ENCODE assay signal across 18 cellular contexts in the genomic region with DNA sequence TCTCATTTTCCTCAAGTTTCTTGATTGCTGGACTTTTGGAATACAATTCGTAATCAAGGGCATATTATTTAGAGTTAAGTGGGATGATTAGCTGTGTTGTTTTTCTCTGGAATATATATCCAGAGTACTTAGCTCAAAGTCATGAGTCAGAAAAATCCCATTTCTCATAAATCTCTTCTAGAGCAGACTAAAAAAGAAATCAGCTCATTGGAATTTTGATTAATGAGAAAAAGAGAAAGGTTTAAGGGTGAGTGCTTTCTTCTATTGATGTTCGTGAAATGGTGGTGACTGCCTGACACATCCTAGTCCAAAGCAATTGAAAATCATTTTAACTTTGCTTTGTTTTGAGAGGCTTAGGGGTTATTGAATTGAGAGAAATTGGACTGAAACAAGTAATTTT.
A peak's percentile ranks its signal among the peaks of the same experiment; 100 is the strongest.
DNase-seq lines count a peak whose midpoint lies in the region; ATAC-seq, FAIRE-seq and TF ChIP-seq lines count a peak whose summit lies in the region.
"Had no signal": no experiment of that assay in that cellular context is flagged by ENCODE, and none has a peak within 500 bp of the region (broad histone marks: within the 10 kb centered on the region; RNA-seq: fewer than 3 reads in every experiment).

No MANE protein-coding gene starts in this region.

- no peak overlapping the region for H3K27ac ChIP-seq in mesenchymal stem cell (ENCODE audit: low read length, poor library complexity, severe bottlenecking)
- H3K27ac ChIP-seq in kidney (ENCODE audit: low read depth in 2 of 2, low read length in 2 of 2) = no peak overlapping the region
- H3K27ac ChIP-seq: 22Rv1; BLaER1 treated with 17β-estradiol and CSF1 and Interleukin-3, amounts not matched to agents 10 nM and 100 nM; Peyer's patch had no signal

- no peak overlapping the region for H4K8ac ChIP-seq in mesenchymal stem cell (ENCODE audit: low read length)

- 78% methylated on average over 2 of the region's 2 CpGs for WGBS in mesenchymal stem cell
- WGBS in lower leg skin, 2 donors = 82 to 92% methylated on average over 2 of the region's 2 CpGs

- no peak overlapping the region for H3K4me2 ChIP-seq in mesenchymal stem cell (ENCODE audit: low read length, poor library complexity, severe bottlenecking)
- H3K4me2 ChIP-seq: BLaER1 treated with 17β-estradiol and CSF1 and Interleukin-3, amounts not matched to agents 10 nM and 100 nM had no signal

- H4K91ac ChIP-seq in mesenchymal stem cell (ENCODE audit: low read length) = no peak overlapping the region

- H3K79me1 ChIP-seq in mesenchymal stem cell (replicated peaks; ENCODE audit: low read length, poor library complexity, severe bottlenecking) = no peaks in the 10 kb centered on the region

- no peak overlapping the region for H2AFZ ChIP-seq in mesenchymal stem cell (ENCODE audit: low read depth, low read length)

- H3K36me3 ChIP-seq in mesenchymal stem cell (ENCODE audit: control insufficient read depth in 1 of 2, insufficient read depth in 2 of 2, low read depth in 1 of 2, low read length in 2 of 2) (no peaks in the 10 kb centered on the region), kidney (ENCODE audit: control insufficient read depth in 1 of 2, insufficient read depth in 2 of 2, low read length in 2 of 2) (no peaks in the 10 kb centered on the region)
- H3K36me3 ChIP-seq: BLaER1 treated with 17β-estradiol and CSF1 and Interleukin-3, amounts not matched to agents 10 nM and 100 nM; MG63; Peyer's patch had no signal

- TF ChIP-seq POLR2A in lower leg skin (IDR thresholded peaks at IDR 0.05) = no peak

- H3K36me3 Mint-ChIP-seq in HFFc6 (ENCODE audit: low read depth) = peaks cover 29% of the 10 kb centered on the region
- no peaks in the 10 kb centered on the region for H3K36me3 Mint-ChIP-seq in activated naive CD4-positive, alpha-beta T cell treated with anti-CD3 and anti-CD28 coated beads, Interleukin-2, amount 50 U/mL, for 72 hours

- TF ChIP-seq CTCF in HFFc6 (IDR thresholded peaks at IDR 0.05) (no peak), lower leg skin (IDR thresholded peaks at IDR 0.05) (no peak), kidney (IDR thresholded peaks at IDR 0.05; ENCODE audit: borderline replicate concordance, extremely low read depth, insufficient read depth) (no peak)

- H3K4me1 Mint-ChIP-seq in HFFc6 (ENCODE audit: low read depth) = peaks cover 48% of the 10 kb centered on the region

- H3K18ac ChIP-seq in mesenchymal stem cell (ENCODE audit: low read depth in 1 of 2, low read length in 2 of 2) = no peak overlapping the region

- H3K4ac ChIP-seq in mesenchymal stem cell (ENCODE audit: low read depth in 1 of 2, low read length in 2 of 2) = no peak overlapping the region

- no peak overlapping the region for H3K9ac ChIP-seq in mesenchymal stem cell (ENCODE audit: low read length)
- H3K9ac ChIP-seq in kidney (ENCODE audit: low read length in 2 of 2) = no peak overlapping the region
- H3K9ac ChIP-seq: BLaER1 treated with 17β-estradiol and CSF1 and Interleukin-3, amounts not matched to agents 10 nM and 100 nM had no signal

- H3K9me3 Mint-ChIP-seq in HFFc6 = peaks cover 12% of the 10 kb centered on the region
- H3K9me3 Mint-ChIP-seq in activated naive CD4-positive, alpha-beta T cell treated with anti-CD3 and anti-CD28 coated beads, Interleukin-2, amount 50 U/mL, for 72 hours = no peaks in the 10 kb centered on the region

- no peak overlapping the region for H2BK12ac ChIP-seq in mesenchymal stem cell (ENCODE audit: low read length in 2 of 2)

- H3K4me3 Mint-ChIP-seq in HFFc6 = no peak overlapping the region

- no peaks in the 10 kb centered on the region for H3K27me3 Mint-ChIP-seq in HFFc6 (ENCODE audit: insufficient read depth)

- no peak overlapping the region for H3K14ac ChIP-seq in mesenchymal stem cell (ENCODE audit: low read length in 2 of 2)

- peak overlapping the region; percentile 87 for H3K27ac Mint-ChIP-seq in HFFc6
- H3K27ac Mint-ChIP-seq in activated naive CD4-positive, alpha-beta T cell treated with anti-CD3 and anti-CD28 coated beads, Interleukin-2, amount 50 U/mL, for 72 hours = no peak overlapping the region

- H2BK120ac ChIP-seq in mesenchymal stem cell (ENCODE audit: low read depth, low read length) = no peak overlapping the region

- no peak for FAIRE-seq in kidney (lab: Jason Lieb, UNC)
- FAIRE-seq: GM18507 had no signal

- H2BK5ac ChIP-seq in mesenchymal stem cell (ENCODE audit: low read depth, low read length, poor library complexity, severe bottlenecking) = no peak overlapping the region

- H3K9me3 ChIP-seq in mesenchymal stem cell (ENCODE audit: control insufficient read depth, low read length) (no peaks in the 10 kb centered on the region), kidney (ENCODE audit: control insufficient read depth in 1 of 2, low read length in 2 of 2) (no peaks in the 10 kb centered on the region)
- H3K9me3 ChIP-seq: BLaER1 treated with 17β-estradiol and CSF1 and Interleukin-3, amounts not matched to agents 10 nM and 100 nM; Peyer's patch had no signal

- no peak for ATAC-seq in activated naive CD4-positive, alpha-beta T cell treated with anti-CD3 and anti-CD28 coated beads, Interleukin-2, amount 50 U/mL, for 72 hours

- no peak overlapping the region for H2BK15ac ChIP-seq in mesenchymal stem cell (ENCODE audit: low read depth, poor library complexity, severe bottlenecking)

- H3K4me3 ChIP-seq in mesenchymal stem cell (ENCODE audit: insufficient read depth in 1 of 2, low read depth in 1 of 2, low read length in 2 of 2) (no peak overlapping the region), lower leg skin (ENCODE audit: low read depth, poor library complexity, severe bottlenecking) (no peak overlapping the region), kidney (ENCODE audit: low read length in 2 of 2) (no peak overlapping the region)
- H3K4me3 ChIP-seq: BLaER1 treated with 17β-estradiol and CSF1 and Interleukin-3, amounts not matched to agents 10 nM and 100 nM; MG63; Peyer's patch had no signal

- intact Hi-C loops in lower leg skin (cut with DNase I; ENCODE audit: low total_unique reads) = no loop called here
- intact Hi-C loops in kidney (cut with DNase I) = no loop called here

- H2AK5ac ChIP-seq in mesenchymal stem cell (ENCODE audit: low read length, severe bottlenecking) = no peak overlapping the region

- no peak overlapping the region for H3K23ac ChIP-seq in mesenchymal stem cell (ENCODE audit: low read length in 2 of 2)

- H3K4me1 ChIP-seq in mesenchymal stem cell (ENCODE audit: control insufficient read depth, insufficient read depth, low read depth, low read length) = no peaks in the 10 kb centered on the region
- H3K4me1 ChIP-seq in kidney (ENCODE audit: control insufficient read depth in 1 of 2, insufficient read depth in 1 of 2, low read depth in 1 of 2, low read length in 2 of 2) = no peaks in the 10 kb centered on the region
- H3K4me1 ChIP-seq: BLaER1 treated with 17β-estradiol and CSF1 and Interleukin-3, amounts not matched to agents 10 nM and 100 nM; Peyer's patch had no signal

- peak; percentile 52 for DNase-seq in A172 (ENCODE audit: low spot score)
- peak; percentile 53 for DNase-seq in HFFc6
- DNase-seq in astrocyte of the hippocampus (ENCODE audit: low read depth, low spot score) = peak; percentile 39
- peak; percentile 4 for DNase-seq in mesenchymal stem cell
- no peak for DNase-seq in lower leg skin (ENCODE audit: low spot score in 2 of 2)
- no peak for DNase-seq in kidney
- DNase-seq in putamen (ENCODE audit: low spot score) = no peak
- no peak for DNase-seq in activated naive CD4-positive, alpha-beta T cell treated with anti-CD3 and anti-CD28 coated beads, Interleukin-2, amount 50 U/mL, for 72 hours (ENCODE audit: low spot score in 2 of 2)
- DNase-seq: KBM-7, MG63, NCI-H1105, NCI-H1694 treated with DMSO at 0.1 percent for 48 hours, NCI-H446, NCI-H774, Peyer's patch had no signal

- no peaks in the 10 kb centered on the region for H3K27me3 ChIP-seq in mesenchymal stem cell (ENCODE audit: control insufficient read depth in 1 of 2, insufficient read depth in 1 of 2, low read length in 2 of 2)
- H3K27me3 ChIP-seq: BLaER1 treated with 17β-estradiol and CSF1 and Interleukin-3, amounts not matched to agents 10 nM and 100 nM; MG63; Peyer's patch had no signal

Comparison
In these comparisons a context has a peak if more than half of its experiments do, and no peak if none do; other contexts are left out.
1. DNase-seq: peak in A172 (single experiment), HFFc6 (single experiment), astrocyte of the hippocampus (single experiment) and mesenchymal stem cell (single experiment); none in lower leg skin (0 of 2), kidney (single experiment), putamen (single experiment) and activated naive CD4-positive, alpha-beta T cell treated with anti-CD3 and anti-CD28 coated beads, Interleukin-2, amount 50 U/mL, for 72 hours (0 of 2).